Comparison of ENCODE assay signal across 8 cellular contexts in the genomic region with DNA sequence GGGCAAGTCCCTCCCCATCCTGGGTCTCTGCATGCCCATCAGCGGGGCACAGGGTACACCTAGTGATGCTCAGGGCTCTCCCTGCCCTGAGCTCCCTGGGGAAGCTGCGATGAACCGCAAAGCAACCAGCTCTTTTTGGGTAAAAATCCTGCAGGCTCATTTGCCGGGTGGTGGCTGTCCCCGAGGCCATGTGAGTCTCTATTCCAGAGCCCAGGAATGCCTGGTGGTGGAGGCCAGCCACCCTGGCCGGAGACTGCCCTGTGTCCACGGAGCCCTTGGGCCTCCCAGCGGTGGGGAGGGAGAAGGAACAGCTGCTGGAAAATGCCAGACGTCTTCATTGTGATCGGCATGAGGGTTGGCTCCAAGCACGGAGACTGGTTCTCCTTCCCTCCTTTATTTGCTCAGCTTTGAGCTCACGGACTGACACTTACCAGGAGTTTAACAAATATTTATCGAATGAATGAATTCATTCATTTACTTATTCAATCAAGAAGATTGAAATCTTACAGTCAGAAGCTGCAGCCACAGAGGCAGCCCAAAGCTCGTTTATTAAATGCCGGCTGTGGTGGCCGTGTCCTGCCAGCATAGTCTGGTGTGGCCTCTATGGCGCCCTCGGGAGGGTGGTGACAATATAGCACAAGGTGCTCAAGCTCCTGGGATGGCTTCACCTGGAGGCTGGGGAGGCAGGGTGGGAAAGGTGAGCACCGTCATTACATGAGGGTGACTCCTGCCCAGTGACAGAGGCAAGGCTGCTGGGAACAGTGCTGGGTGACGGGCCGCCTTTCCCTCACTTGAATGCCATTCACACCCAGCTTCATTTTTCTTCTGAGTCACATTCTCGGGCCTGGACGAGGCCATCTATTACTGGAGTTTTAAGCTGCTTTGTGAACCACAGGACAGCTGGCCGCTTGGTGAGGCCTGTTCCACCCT. TPM values are rescaled to one million over a fixed set of nuclear protein-coding genes. Genes with fewer than 3 reads are reported as not detected.
DNase-seq lines count a peak whose midpoint lies in the region; ATAC-seq and TF ChIP-seq lines count a peak whose summit lies in the region.

No MANE protein-coding gene starts in this region.

- DNase-seq in SKM-1 treated with dmso at 0.1 percent for 144 hours (lab: John Stamatoyannopoulos, UW; ENCODE audit: unreplicated experiment) (peak; percentile 25), SKM-1 (lab: John Stamatoyannopoulos, UW; ENCODE audit: unreplicated experiment) (no peak), OCI-LY7 (ENCODE audit: low spot score) (peak; percentile 19), erythroblast (lab: John Stamatoyannopoulos, UW) (peak; percentile 15 to 19), neural progenitor cell (ENCODE audit: low spot score) (peak; percentile 73)

- H3K27me3 Mint-ChIP-seq in neural progenitor cell (ENCODE audit: insufficient read depth, low read depth), result no peaks in the 10 kb centered on the region

- H3K9me3 ChIP-seq in OCI-LY7 (ENCODE audit: low read length) (no peaks in the 10 kb centered on the region), neural progenitor cell (ENCODE audit: low read depth) (no peaks in the 10 kb centered on the region)

- H3K4me1 ChIP-seq in OCI-LY7 (ENCODE audit: insufficient read depth, low read length, poor library complexity, severe bottlenecking) (no peaks in the 10 kb centered on the region), neural progenitor cell (peaks cover 13% of the 10 kb centered on the region)

- H3K4me3 Mint-ChIP-seq in neural progenitor cell, result peak overlapping the region; percentile 58

- TF ChIP-seq CTCF in OCI-LY7 (conservative IDR thresholded peaks at IDR 0.05; ENCODE audit: low read length), result peak; percentile 65
- peak; percentile 51 for TF ChIP-seq CTCF in neural progenitor cell (IDR thresholded peaks at IDR 0.05)

- POLR2A ChIA-PET in OCI-LY7 (lab: Charles Lee), result interaction anchor here (0.7 kb wide), 1 partner anchor 9 kb away, joined by 3 read pairs; no protein-coding TSS in a partner anchor

- peaks cover 20% of the 10 kb centered on the region for H3F3A ChIP-seq in neural progenitor cell (ENCODE audit: low read depth)

- no peak overlapping the region for H3K27ac Mint-ChIP-seq in neural progenitor cell

- no peaks in the 10 kb centered on the region for H3K9me3 Mint-ChIP-seq in neural progenitor cell

- peaks cover 11% of the 10 kb centered on the region for H3K4me1 Mint-ChIP-seq in neural progenitor cell

- H2AFZ ChIP-seq in OCI-LY7 (ENCODE audit: low read length) (no peak overlapping the region), neural progenitor cell (replicated peaks) (peak overlapping the region; percentile 90)

- H3K4me3 ChIP-seq in OCI-LY7 (ENCODE audit: low read depth, low read length, poor library complexity, severe bottlenecking) (no peak overlapping the region), neural progenitor cell (no peak overlapping the region)

- intact Hi-C loops in OCI-LY7 (cut with micrococcal nuclease; ENCODE audit: unreplicated experiment), result no loop called here

- no peaks in the 10 kb centered on the region for H3K9me2 ChIP-seq in OCI-LY7 (ENCODE audit: insufficient read depth, low read length)

- H3K27ac ChIP-seq in OCI-LY7 (ENCODE audit: low read depth, low read length, poor library complexity, severe bottlenecking) (no peak overlapping the region), neural progenitor cell (no peak overlapping the region)

- ATAC-seq in GM19395 (IDR thresholded peaks at IDR 0.05; ENCODE audit: unreplicated experiment) (no peak), HG03135 (IDR thresholded peaks at IDR 0.05; ENCODE audit: unreplicated experiment) (no peak), HG02852 (IDR thresholded peaks at IDR 0.05; ENCODE audit: unreplicated experiment) (no peak)

- H3K27me3 ChIP-seq in neural progenitor cell, result no peaks in the 10 kb centered on the region

- CTCF ChIA-PET in OCI-LY7 (lab: Charles Lee; ENCODE audit: unreplicated experiment), result interaction anchor here (1.0 kb wide), 1 partner anchor 65 kb away, joined by 3 read pairs; no protein-coding TSS in a partner anchor

- no peak for TF ChIP-seq POLR2A in erythroblast (IDR thresholded peaks at IDR 0.05; ENCODE audit: low read length)

- H3K36me3 Mint-ChIP-seq in neural progenitor cell, result no peaks in the 10 kb centered on the region

- H3K9ac ChIP-seq in neural progenitor cell, result no peak overlapping the region

- no peaks in the 10 kb centered on the region for H3K79me2 ChIP-seq in OCI-LY7 (ENCODE audit: insufficient read depth, low read depth, low read length)
- H3K79me2 ChIP-seq in neural progenitor cell (ENCODE audit: low read depth), result no peaks in the 10 kb centered on the region

- H3K4me2 ChIP-seq in OCI-LY7 (ENCODE audit: low read length), result no peak overlapping the region
- H3K4me2 ChIP-seq in neural progenitor cell, result no peak overlapping the region

- H3K36me3 ChIP-seq in OCI-LY7 (ENCODE audit: insufficient read depth, low read length) (no peaks in the 10 kb centered on the region), neural progenitor cell (no peaks in the 10 kb centered on the region)

- H4K20me1 ChIP-seq in OCI-LY7 (ENCODE audit: insufficient read depth, low read length) (no peaks in the 10 kb centered on the region), neural progenitor cell (ENCODE audit: low read depth) (no peaks in the 10 kb centered on the region)

- BruUV-seq in OCI-LY7 (replicated peaks; lab: Mats Ljungman, UMichigan), result no TSS peak

RNA-seq across cellular contexts. Expression of a gene that starts 31.1 kb away (rescaled TPM):
- not detected in 2 replicates for total RNA-seq in OCI-LY7 (2014; rRNA removed; shearing (Covaris generic))
- total RNA-seq in OCI-LY7 (2022), result not detected in 2 replicates
- total RNA-seq in neural progenitor cell (ENCODE audit: low replicate concordance), result 7.1 and 19.4 TPM in 2 replicates
